8 cellular contexts compared by ENCODE assay signal in genomic region chr1:56820755-56821461, GRCh38. TPM values are rescaled to one million over a fixed set of nuclear protein-coding genes. Genes with fewer than 3 reads are reported as not detected.
A peak's percentile ranks its signal among the peaks of the same experiment; 100 is the strongest.
DNase-seq lines count a peak whose midpoint lies in the region; ATAC-seq and TF ChIP-seq lines count a peak whose summit lies in the region.

No MANE protein-coding gene starts in this region.

- no peak overlapping the region for H3K4me3 Mint-ChIP-seq in central memory CD8-positive, alpha-beta T cell

- ATAC-seq in GM18861 (IDR thresholded peaks at IDR 0.05; ENCODE audit: unreplicated experiment) (peak; percentile 57), HG03095 (IDR thresholded peaks at IDR 0.05; ENCODE audit: unreplicated experiment) (peak; percentile 56), left colon (peak; percentile 74)
- ATAC-seq in central memory CD8-positive, alpha-beta T cell (replicated peaks; ENCODE audit: extremely low read depth, poor library complexity, severe bottlenecking): peak; percentile 19

- intact Hi-C loops in left colon (cut with DNase I, micrococcal nuclease): no loop called here

- H3K27ac Mint-ChIP-seq in central memory CD8-positive, alpha-beta T cell (ENCODE audit: low read depth): no peak overlapping the region

- H3K4me1 Mint-ChIP-seq in central memory CD8-positive, alpha-beta T cell: no peaks in the 10 kb centered on the region

- H3K36me3 Mint-ChIP-seq in central memory CD8-positive, alpha-beta T cell (ENCODE audit: insufficient read depth): no peaks in the 10 kb centered on the region

- peak; percentile 100 for TF ChIP-seq CTCF in AG09319 (IDR thresholded peaks at IDR 0.05; ENCODE audit: low read depth, low read length)

- H3K9me3 Mint-ChIP-seq in central memory CD8-positive, alpha-beta T cell: no peaks in the 10 kb centered on the region

- DNase-seq in AG09319 (ENCODE audit: extremely low read depth, low read depth) (peak; percentile 49), NCI-H2171 treated with DMSO at 0.1 percent for 48 hours (lab: John Stamatoyannopoulos, UW) (peak; percentile 63), left colon (peak; percentile 74 to 88)
- peak; percentile 27 for DNase-seq in activated CD4-positive, CD25-positive, alpha-beta regulatory T cell treated with anti-CD3 and anti-CD28 coated beads, Interleukin-2, amount 50 U/mL, for 16 hours (ENCODE audit: low read depth, low spot score)
- peak; percentile 23 to 27 for DNase-seq in central memory CD8-positive, alpha-beta T cell (ENCODE audit: low spot score in 2 of 2)
- peak; percentile 42 to 65 for DNase-seq in stimulated activated CD4-positive, alpha-beta T cell treated with anti-CD3 and anti-CD28 coated beads, Interleukin-4, amount 100 ng/mL, for 4 hours

- peaks cover 14% of the 10 kb centered on the region for H3K27me3 Mint-ChIP-seq in central memory CD8-positive, alpha-beta T cell

RNA-seq across cellular contexts. Expression of gene FYB2, which starts 1.7 kb away (rescaled TPM):
- total RNA-seq in left colon: 1 to 10 TPM; 1.4 to 6.0 TPM

RNA-seq across cellular contexts. Expression of gene C8A, which starts 33.7 kb away (rescaled TPM):
- total RNA-seq in left colon: not detected

Comparison
In these comparisons a context has a peak if more than half of its experiments do, and no peak if none do; other contexts are left out.
1. Peak in every context shown above with its lines: DNase-seq and ATAC-seq.
2. DNase-seq: peak in every context shown above with its lines; median percentile 81 in left colon; 63 in NCI-H2171 treated with DMSO at 0.1 percent for 48 hours; 54 in stimulated activated CD4-positive, alpha-beta T cell treated with anti-CD3 and anti-CD28 coated beads, Interleukin-4, amount 100 ng/mL, for 4 hours; 49 in AG09319; 27 in activated CD4-positive, CD25-positive, alpha-beta regulatory T cell treated with anti-CD3 and anti-CD28 coated beads, Interleukin-2, amount 50 U/mL, for 16 hours; 25 in central memory CD8-positive, alpha-beta T cell.
3. ATAC-seq: peak in every context shown above with its lines; median percentile 74 in left colon; 57 in GM18861; 56 in HG03095; 19 in central memory CD8-positive, alpha-beta T cell.